Comparison of ENCODE assay signal across 1 cellular context in genomic region chr7:137791947-137792346, GRCh38.
TF ChIP-seq lines count a peak whose summit lies in the region.

No MANE protein-coding gene starts in this region.

TF ChIP-seq in SK-N-SH treated with all-trans-retinoic acid at 6 μM for 48 hours, 23 proteins besides CTCF, POLR2A, EP300 and RAD21 (continued from another document):
- TF ChIP-seq, protein P1, sequence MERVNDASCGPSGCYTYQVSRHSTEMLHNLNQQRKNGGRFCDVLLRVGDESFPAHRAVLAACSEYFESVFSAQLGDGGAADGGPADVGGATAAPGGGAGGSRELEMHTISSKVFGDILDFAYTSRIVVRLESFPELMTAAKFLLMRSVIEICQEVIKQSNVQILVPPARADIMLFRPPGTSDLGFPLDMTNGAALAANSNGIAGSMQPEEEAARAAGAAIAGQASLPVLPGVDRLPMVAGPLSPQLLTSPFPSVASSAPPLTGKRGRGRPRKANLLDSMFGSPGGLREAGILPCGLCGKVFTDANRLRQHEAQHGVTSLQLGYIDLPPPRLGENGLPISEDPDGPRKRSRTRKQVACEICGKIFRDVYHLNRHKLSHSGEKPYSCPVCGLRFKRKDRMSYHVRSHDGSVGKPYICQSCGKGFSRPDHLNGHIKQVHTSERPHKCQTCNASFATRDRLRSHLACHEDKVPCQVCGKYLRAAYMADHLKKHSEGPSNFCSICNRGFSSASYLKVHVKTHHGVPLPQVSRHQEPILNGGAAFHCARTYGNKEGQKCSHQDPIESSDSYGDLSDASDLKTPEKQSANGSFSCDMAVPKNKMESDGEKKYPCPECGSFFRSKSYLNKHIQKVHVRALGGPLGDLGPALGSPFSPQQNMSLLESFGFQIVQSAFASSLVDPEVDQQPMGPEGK (CRISPR knock-in tag; IDR thresholded peaks at IDR 0.05; ENCODE audit: borderline replicate concordance) = no peak
- TF ChIP-seq CSRNP3 (CRISPR knock-in tag; IDR thresholded peaks at IDR 0.05) (no peak), ZFP30 (CRISPR knock-in tag; IDR thresholded peaks at IDR 0.05) (no peak), ISL1 (CRISPR knock-in tag; IDR thresholded peaks at IDR 0.05) (no peak)
